In genomic region chr10:69345402-69345801, GRCh38 we compare ENCODE assay signal across 11 cellular contexts.
DNase-seq lines count a peak whose midpoint lies in the region; ATAC-seq and TF ChIP-seq lines count a peak whose summit lies in the region.
"Had no signal": no experiment of that assay in that cellular context is flagged by ENCODE, and none has a peak within 500 bp of the region (broad histone marks: within the 10 kb centered on the region; RNA-seq: fewer than 3 reads in every experiment).

No MANE protein-coding gene starts in this region.

- no peak for TF ChIP-seq CTCF in glutamatergic neuron (IDR thresholded peaks at IDR 0.05; ENCODE audit: partially characterized antibody, unreplicated experiment)

- DNase-seq in T-helper 2 cell treated with Interferon-gamma antibody and Interleukin-4, amounts not matched to agents 5 μg/mL and 100 μg/mL, for 36 hours (ENCODE audit: low spot score), result no peak
- DNase-seq in T-helper 2 cell (no peak), NCI-H526 (lab: John Stamatoyannopoulos, UW) (peak; percentile 49 to 80), glutamatergic neuron (no peak), Ammon's horn (ENCODE audit: low spot score) (no peak), activated gamma-delta T cell treated with Interleukin-2 at 50 U/mL for 16 hours (no peak), hypothalamus (lab: John Stamatoyannopoulos, UW) (no peak)
- DNase-seq in stimulated activated naive B cell treated with anti-CD40 and anti-IgM and Interleukin-4, amounts not matched to agents 10 μg/mL and 1 μg/mL and 100 μg/mL, for 72 hours, result no peak
- DNase-seq: OCI-M1, trophoblast cell had no signal

- no peaks in the 10 kb centered on the region for H3K9me3 Mint-ChIP-seq in T-helper 2 cell treated with Interferon-gamma antibody and Interleukin-4, amounts not matched to agents 5 μg/mL and 100 μg/mL, for 36 hours
- peaks cover 10% of the 10 kb centered on the region for H3K9me3 Mint-ChIP-seq in glutamatergic neuron (ENCODE audit: unreplicated experiment)
- H3K9me3 Mint-ChIP-seq in stimulated activated naive B cell treated with anti-CD40 and anti-IgM and Interleukin-4, amounts not matched to agents 10 μg/mL and 1 μg/mL and 100 μg/mL, for 72 hours, result no peaks in the 10 kb centered on the region

- H3K4me3 Mint-ChIP-seq in T-helper 2 cell treated with Interferon-gamma antibody and Interleukin-4, amounts not matched to agents 5 μg/mL and 100 μg/mL, for 36 hours, result peak overlapping the region; percentile 84
- H3K4me3 Mint-ChIP-seq in glutamatergic neuron (ENCODE audit: unreplicated experiment), result peak overlapping the region; percentile 8
- H3K4me3 Mint-ChIP-seq in stimulated activated naive B cell treated with anti-CD40 and anti-IgM and Interleukin-4, amounts not matched to agents 10 μg/mL and 1 μg/mL and 100 μg/mL, for 72 hours, result no peak overlapping the region

- H3K27me3 Mint-ChIP-seq in T-helper 2 cell treated with Interferon-gamma antibody and Interleukin-4, amounts not matched to agents 5 μg/mL and 100 μg/mL, for 36 hours (ENCODE audit: low read depth), result no peaks in the 10 kb centered on the region
- peaks cover 11% of the 10 kb centered on the region for H3K27me3 Mint-ChIP-seq in glutamatergic neuron (ENCODE audit: unreplicated experiment)
- no peaks in the 10 kb centered on the region for H3K27me3 Mint-ChIP-seq in stimulated activated naive B cell treated with anti-CD40 and anti-IgM and Interleukin-4, amounts not matched to agents 10 μg/mL and 1 μg/mL and 100 μg/mL, for 72 hours

- H3K36me3 Mint-ChIP-seq in T-helper 2 cell treated with Interferon-gamma antibody and Interleukin-4, amounts not matched to agents 5 μg/mL and 100 μg/mL, for 36 hours (ENCODE audit: low read depth), result peaks cover 63% of the 10 kb centered on the region
- H3K36me3 Mint-ChIP-seq in glutamatergic neuron (ENCODE audit: unreplicated experiment), result peaks cover 15% of the 10 kb centered on the region
- H3K36me3 Mint-ChIP-seq in stimulated activated naive B cell treated with anti-CD40 and anti-IgM and Interleukin-4, amounts not matched to agents 10 μg/mL and 1 μg/mL and 100 μg/mL, for 72 hours, result peaks cover 37 to 55% of the 10 kb centered on the region in 2 donors

- peaks cover 77% of the 10 kb centered on the region for H3K4me1 Mint-ChIP-seq in T-helper 2 cell treated with Interferon-gamma antibody and Interleukin-4, amounts not matched to agents 5 μg/mL and 100 μg/mL, for 36 hours (ENCODE audit: low read depth)
- H3K4me1 Mint-ChIP-seq in glutamatergic neuron (ENCODE audit: low read depth, unreplicated experiment), result peaks cover 36% of the 10 kb centered on the region
- H3K4me1 Mint-ChIP-seq in stimulated activated naive B cell treated with anti-CD40 and anti-IgM and Interleukin-4, amounts not matched to agents 10 μg/mL and 1 μg/mL and 100 μg/mL, for 72 hours, result peaks cover 67 to 83% of the 10 kb centered on the region in 2 donors

- ATAC-seq in stimulated activated naive B cell treated with anti-CD40 and anti-IgM and Interleukin-4, amounts not matched to agents 10 μg/mL and 1 μg/mL and 100 μg/mL, for 72 hours (replicated peaks), result no peak
- ATAC-seq: A549 had no signal

- peak overlapping the region; percentile 93 for H3K27ac Mint-ChIP-seq in T-helper 2 cell treated with Interferon-gamma antibody and Interleukin-4, amounts not matched to agents 5 μg/mL and 100 μg/mL, for 36 hours
- H3K27ac Mint-ChIP-seq in glutamatergic neuron (ENCODE audit: unreplicated experiment), result peak overlapping the region; percentile 49
- H3K27ac Mint-ChIP-seq in stimulated activated naive B cell treated with anti-CD40 and anti-IgM and Interleukin-4, amounts not matched to agents 10 μg/mL and 1 μg/mL and 100 μg/mL, for 72 hours, result peak overlapping the region; percentile 80

Comparison
In these comparisons a context has a peak if more than half of its experiments do, and no peak if none do; other contexts are left out.
1. DNase-seq: peak in NCI-H526 (2 of 2); none in T-helper 2 cell treated with Interferon-gamma antibody and Interleukin-4, amounts not matched to agents 5 μg/mL and 100 μg/mL, for 36 hours (single experiment), T-helper 2 cell (0 of 5), glutamatergic neuron (single experiment), stimulated activated naive B cell treated with anti-CD40 and anti-IgM and Interleukin-4, amounts not matched to agents 10 μg/mL and 1 μg/mL and 100 μg/mL, for 72 hours (single experiment), Ammon's horn (single experiment), activated gamma-delta T cell treated with Interleukin-2 at 50 U/mL for 16 hours (single experiment) and hypothalamus (0 of 51).
2. H3K4me3 Mint-ChIP-seq: peak in T-helper 2 cell treated with Interferon-gamma antibody and Interleukin-4, amounts not matched to agents 5 μg/mL and 100 μg/mL, for 36 hours (single experiment) and glutamatergic neuron (single experiment); none in stimulated activated naive B cell treated with anti-CD40 and anti-IgM and Interleukin-4, amounts not matched to agents 10 μg/mL and 1 μg/mL and 100 μg/mL, for 72 hours (0 of 2).
3. Peak in every context shown above with its lines, with median percentiles within 50 percentile points of each other: H3K27ac Mint-ChIP-seq.